Comparison of ENCODE assay signal across 1 cellular context in genomic region chr5:179869641-179870402, GRCh38.
TF ChIP-seq lines count a peak whose summit lies in the region.

No MANE protein-coding gene starts in this region.

TF ChIP-seq in GM23338, 12 proteins besides CTCF, POLR2A, EP300 and RAD21 (continued from another document):
- TF ChIP-seq REST (IDR thresholded peaks at IDR 0.05; ENCODE audit: unreplicated experiment) = no peak
- TF ChIP-seq STAT1 (IDR thresholded peaks at IDR 0.05; ENCODE audit: unreplicated experiment) = no peak
- TF ChIP-seq JUNB (IDR thresholded peaks at IDR 0.05; ENCODE audit: unreplicated experiment) = no peak
- no peak for TF ChIP-seq POLR2AphosphoS5 (IDR thresholded peaks at IDR 0.05; ENCODE audit: low read depth)
- TF ChIP-seq CREB1 (CRISPR knock-in tag; IDR thresholded peaks at IDR 0.05; ENCODE audit: low read depth) = no peak
- TF ChIP-seq ZNF331 (CRISPR knock-in tag; IDR thresholded peaks at IDR 0.05; ENCODE audit: low read depth) = no peak
- TF ChIP-seq NANOG (IDR thresholded peaks at IDR 0.05; ENCODE audit: borderline replicate concordance) = no peak
- TF ChIP-seq ZNF462 (CRISPR knock-in tag; IDR thresholded peaks at IDR 0.05) = no peak
